In the genomic region with DNA sequence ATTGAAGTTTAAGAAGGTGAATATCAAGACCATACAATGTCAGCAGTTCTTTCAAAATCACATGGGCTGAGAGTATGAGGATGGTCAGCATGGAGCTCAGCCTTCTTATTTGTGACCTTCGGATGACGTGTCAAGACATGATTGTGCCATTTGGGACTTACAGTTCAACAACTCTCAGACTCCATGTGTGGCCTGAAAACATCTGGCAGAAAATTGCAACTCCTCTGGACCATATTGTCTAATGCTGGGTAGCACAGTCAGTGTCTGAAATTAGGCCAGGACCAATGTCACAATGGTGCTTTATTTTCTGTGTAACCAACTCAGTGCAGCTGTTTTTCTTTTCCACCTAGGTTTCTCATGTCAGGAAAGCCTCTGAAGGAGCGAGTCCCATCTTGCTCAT, we compare ENCODE assay signal across 11 cellular contexts.
"Had no signal": no experiment of that assay in that cellular context is flagged by ENCODE, and none has a peak within 500 bp of the region (broad histone marks: within the 10 kb centered on the region; RNA-seq: fewer than 3 reads in every experiment).

No MANE protein-coding gene starts in this region.

- FAIRE-seq: H1, H54 had no signal

- H3K9me3 Mint-ChIP-seq: GM23338, H9 had no signal

- H3K4me3 Mint-ChIP-seq: GM23338, H9, HFFc6 had no signal

- H3K4me2 ChIP-seq: GM23338 had no signal

- DNase-seq: GM23248, GOT3, H7, H9, HCEC 1CT, HFFc6 had no signal

- H3K27ac Mint-ChIP-seq: GM23338, HFFc6 had no signal

- H3K9me3 ChIP-seq: HAP-1 had no signal

- H3K9ac ChIP-seq: GM23248 had no signal

- H2AFZ ChIP-seq: GM23248, GM23338 had no signal

- H3K4me3 ChIP-seq: GM23248, GM23338, HAP-1 had no signal

- H3K27ac ChIP-seq: GM23248 had no signal

- H3K36me3 ChIP-seq: HAP-1 had no signal

- H3K4me1 ChIP-seq: HAP-1 had no signal

- H3K4me1 Mint-ChIP-seq: GM23338, H9 had no signal

- ATAC-seq: GM23338, HCT116 had no signal
